ENCODE assay signal across 8 cellular contexts in the genomic region with DNA sequence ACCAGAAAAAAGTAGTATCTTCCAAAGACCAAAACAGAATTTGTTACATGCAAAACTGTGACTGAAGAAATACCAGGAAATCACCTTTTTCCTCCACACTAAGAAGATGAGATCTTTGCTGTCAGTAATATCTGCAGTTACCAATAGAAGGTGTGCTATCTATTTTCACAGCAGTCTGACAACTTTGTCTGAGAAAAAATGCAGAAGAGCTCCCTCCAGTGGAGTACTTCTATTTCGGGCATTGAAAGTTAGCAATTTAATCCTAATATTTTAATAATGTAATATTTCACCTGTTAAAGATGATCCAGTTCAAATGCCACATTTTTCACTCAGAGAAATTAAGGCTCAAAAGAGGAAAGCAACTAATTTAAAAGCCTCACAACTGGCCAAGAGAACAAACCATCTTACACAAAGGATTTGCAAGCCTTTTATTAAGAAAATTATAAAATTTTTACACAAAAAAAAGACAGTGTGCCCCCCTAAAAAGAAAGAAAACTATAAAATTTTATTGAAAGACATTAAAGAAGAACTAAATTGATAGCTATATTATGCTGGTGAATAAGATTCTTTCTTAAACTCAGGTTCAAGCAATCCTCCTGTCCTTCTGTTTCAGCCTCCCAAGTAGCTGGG. TPM values are rescaled to one million over a fixed set of nuclear protein-coding genes. Genes with fewer than 3 reads are reported as not detected.
A peak's percentile ranks its signal among the peaks of the same experiment; 100 is the strongest.
DNase-seq lines count a peak whose midpoint lies in the region; ATAC-seq, FAIRE-seq and TF ChIP-seq lines count a peak whose summit lies in the region.

No MANE protein-coding gene starts in this region.

- peak; percentile 51 for TF ChIP-seq CTCF in GM12872 (IDR thresholded peaks at IDR 0.05; ENCODE audit: insufficient read depth, low read depth, low read length)
- peak; percentile 90 for TF ChIP-seq CTCF in OCI-LY7 (conservative IDR thresholded peaks at IDR 0.05; ENCODE audit: low read length)
- TF ChIP-seq CTCF in fibroblast of mammary gland (conservative IDR thresholded peaks at IDR 0.05; ENCODE audit: control insufficient read depth, insufficient read depth, low read depth, low read length): peak; percentile 73

- intact Hi-C loops in OCI-LY7 (cut with micrococcal nuclease; ENCODE audit: unreplicated experiment): loop anchor here (5.0 to 10.0 kb wide), 2 partner anchors 117 to 355 kb away; no protein-coding TSS in a partner anchor
- intact Hi-C loops in posterior cingulate gyrus (cut with DNase I): loop anchor here (5.0 kb wide), 1 partner anchor 837 kb away; no protein-coding TSS in a partner anchor

- no peaks in the 10 kb centered on the region for H3K9me3 ChIP-seq in OCI-LY7 (ENCODE audit: low read length)

- ATAC-seq in HG02981 (IDR thresholded peaks at IDR 0.05; ENCODE audit: unreplicated experiment) (peak; percentile 85), HG02970 (IDR thresholded peaks at IDR 0.05; ENCODE audit: low FRiP score, unreplicated experiment) (no peak)

- no peak overlapping the region for H3K27ac ChIP-seq in OCI-LY7 (ENCODE audit: low read depth, low read length, poor library complexity, severe bottlenecking)

- peak; percentile 96 for FAIRE-seq in A204.1 (lab: Jason Lieb, UNC)

- POLR2A ChIA-PET in OCI-LY7 (lab: Charles Lee): interaction anchor here (0.6 to 0.9 kb wide), 3 partner anchors 9 to 117 kb away, joined by 3 read pairs; no protein-coding TSS in a partner anchor

- no peaks in the 10 kb centered on the region for H3K9me2 ChIP-seq in OCI-LY7 (ENCODE audit: insufficient read depth, low read length)

- no peak overlapping the region for H3K4me2 ChIP-seq in OCI-LY7 (ENCODE audit: low read length)

- CTCF ChIA-PET in OCI-LY7 (lab: Charles Lee; ENCODE audit: unreplicated experiment): interaction anchor here (0.6 kb wide), 1 partner anchor 327 kb away, joined by 6 read pairs; no protein-coding TSS in a partner anchor

- H3K36me3 ChIP-seq in OCI-LY7 (ENCODE audit: insufficient read depth, low read length): peaks cover 22% of the 10 kb centered on the region

- DNase-seq in OCI-LY7 (ENCODE audit: low spot score): peak; percentile 68
- peak; percentile 63 for DNase-seq in fibroblast of mammary gland (ENCODE audit: low read depth)
- peak; percentile 30 for DNase-seq in stromal cell of bone marrow (ENCODE audit: low read depth)
- DNase-seq in posterior cingulate gyrus: no peak

- H3K4me3 ChIP-seq in OCI-LY7 (ENCODE audit: low read depth, low read length, poor library complexity, severe bottlenecking) (no peak overlapping the region), fibroblast of mammary gland (ENCODE audit: control insufficient read depth, low read depth, low read length) (no peak overlapping the region)

- no peaks in the 10 kb centered on the region for H3K4me1 ChIP-seq in OCI-LY7 (ENCODE audit: insufficient read depth, low read length, poor library complexity, severe bottlenecking)

- no peaks in the 10 kb centered on the region for H4K20me1 ChIP-seq in OCI-LY7 (ENCODE audit: insufficient read depth, low read length)

- no peak overlapping the region for H2AFZ ChIP-seq in OCI-LY7 (ENCODE audit: low read length)

- peaks cover 10% of the 10 kb centered on the region; the same call in 1 of the 2 replicates for H3K79me2 ChIP-seq in OCI-LY7 (ENCODE audit: insufficient read depth, low read depth, low read length)

- no TSS peak for BruUV-seq in OCI-LY7 (replicated peaks; lab: Mats Ljungman, UMichigan)

RNA-seq across cellular contexts. Expression of gene DEPDC1B, which starts 50.6 kb away (rescaled TPM):
- 43.7 and 46.9 TPM in 2 replicates for total RNA-seq in OCI-LY7 (2014; rRNA removed; shearing (Covaris generic))
- total RNA-seq in OCI-LY7 (2022): 47.6 and 51.9 TPM in 2 replicates

Comparison
In these comparisons a context has a peak if more than half of its experiments do, and no peak if none do; other contexts are left out.
1. DNase-seq: peak in OCI-LY7 (single experiment), fibroblast of mammary gland (single experiment) and stromal cell of bone marrow (single experiment); none in posterior cingulate gyrus (0 of 10).
2. Peak in every context shown above with its lines, with median percentiles within 50 percentile points of each other: CTCF ChIP-seq.